Comparison of ENCODE assay signal across 10 cellular contexts in the genomic region with DNA sequence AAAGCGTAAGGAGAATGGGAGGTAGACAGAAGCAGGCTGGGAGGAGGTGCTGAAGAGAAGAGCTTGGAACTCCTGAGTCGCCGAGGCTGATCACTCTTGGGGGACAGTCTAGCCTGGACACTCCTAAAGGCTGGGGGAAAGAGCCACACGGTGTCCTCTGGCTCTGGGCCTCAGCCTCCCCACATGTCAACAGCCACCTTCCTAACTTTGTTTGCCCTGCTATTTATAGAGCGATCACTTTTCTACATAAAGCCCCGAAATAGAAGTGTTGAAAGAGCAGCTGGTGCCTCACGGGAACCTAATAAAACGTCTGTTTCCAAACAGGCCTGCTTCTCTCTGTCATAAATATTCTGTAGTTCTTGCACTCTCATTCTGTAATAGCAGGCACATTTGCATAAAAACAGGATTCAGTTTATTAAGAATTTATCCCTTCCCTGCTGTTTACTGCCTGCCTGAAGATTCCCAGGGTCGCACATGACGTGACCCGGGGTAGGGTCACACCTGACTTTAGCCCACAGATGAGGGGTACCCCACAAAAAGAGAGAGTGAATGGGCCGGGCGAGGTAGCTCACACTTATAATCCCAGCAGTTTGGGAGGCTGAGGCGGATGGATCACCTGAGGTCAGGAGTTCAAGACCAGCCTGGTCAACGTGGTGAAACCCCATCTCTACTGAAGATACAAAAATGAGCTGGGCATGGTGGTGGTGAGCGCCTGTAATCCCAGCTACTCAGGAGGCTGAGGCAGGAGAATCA.
DNase-seq lines count a peak whose midpoint lies in the region; ATAC-seq and TF ChIP-seq lines count a peak whose summit lies in the region.
"Had no signal": no experiment of that assay in that cellular context is flagged by ENCODE, and none has a peak within 500 bp of the region (broad histone marks: within the 10 kb centered on the region; RNA-seq: fewer than 3 reads in every experiment).

No MANE protein-coding gene starts in this region.

- no peaks in the 10 kb centered on the region for H3K27me3 Mint-ChIP-seq in activated CD4-positive, alpha-beta T cell treated with anti-CD3 and anti-CD28 coated beads for 36 hours

- intact Hi-C loops in left lung (cut with DNase I): no loop called here
- intact Hi-C loops in tibial artery (cut with DNase I; ENCODE audit: low total_unique reads): loop anchor here (5.0 kb wide), 3 partner anchors 56 to 304 kb away; partner anchors contain the start of gene IRF2BP2
- intact Hi-C loops in activated CD4-positive, alpha-beta T cell treated with anti-CD3 and anti-CD28 coated beads for 36 hours (cut with DNase I, micrococcal nuclease): no loop called here

- peak; percentile 59 for DNase-seq in NCI-H510A treated with DMSO at 0.1 percent for 48 hours (lab: John Stamatoyannopoulos, UW)
- no peak for DNase-seq in NCI-H510A (lab: John Stamatoyannopoulos, UW)
- DNase-seq in SHP77 (lab: John Stamatoyannopoulos, UW): peak; percentile 70 to 82
- DNase-seq in left lung: no peak
- DNase-seq in tibial artery: peak; percentile 66 to 84
- no peak for DNase-seq in NCI-H1105 (lab: John Stamatoyannopoulos, UW)
- no peak for DNase-seq in activated CD4-positive, alpha-beta T cell treated with anti-CD3 and anti-CD28 coated beads for 36 hours
- DNase-seq: ACHN; activated T-cell treated with anti-CD3 and anti-CD28 coated beads, Interleukin-2, amount 50 U/mL, for 1 hour had no signal

- H3K27ac ChIP-seq in left lung (no peak overlapping the region), tibial artery (peak overlapping the region; percentile 80 to 85)

- H3K9me3 Mint-ChIP-seq in activated CD4-positive, alpha-beta T cell treated with anti-CD3 and anti-CD28 coated beads for 36 hours (ENCODE audit: low read depth): peaks cover 1% of the 10 kb centered on the region

- ATAC-seq in left lung: peak; percentile 38
- no peak for ATAC-seq in HG03025 (IDR thresholded peaks at IDR 0.05; ENCODE audit: low FRiP score, unreplicated experiment)
- ATAC-seq in activated CD4-positive, alpha-beta T cell treated with anti-CD3 and anti-CD28 coated beads for 36 hours: no peak

- H3K4me3 Mint-ChIP-seq in activated CD4-positive, alpha-beta T cell treated with anti-CD3 and anti-CD28 coated beads for 36 hours: no peak overlapping the region

- POLR2A ChIA-PET in activated CD4-positive, alpha-beta T cell treated with anti-CD3 and anti-CD28 coated beads for 36 hours (lab: Charles Lee): no interaction called here

- H3K36me3 Mint-ChIP-seq in activated CD4-positive, alpha-beta T cell treated with anti-CD3 and anti-CD28 coated beads for 36 hours (ENCODE audit: low read depth): no peaks in the 10 kb centered on the region

- CTCF ChIA-PET in activated CD4-positive, alpha-beta T cell treated with anti-CD3 and anti-CD28 coated beads for 36 hours (lab: Charles Lee): interaction anchor here (0.6 kb wide), 1 partner anchor 699 kb away, joined by 4 read pairs; no protein-coding TSS in a partner anchor

- H3K36me3 ChIP-seq in left lung (no peaks in the 10 kb centered on the region), tibial artery (no peaks in the 10 kb centered on the region)

- peaks cover 20% of the 10 kb centered on the region for H3K4me1 Mint-ChIP-seq in activated CD4-positive, alpha-beta T cell treated with anti-CD3 and anti-CD28 coated beads for 36 hours

- H3K27ac Mint-ChIP-seq in activated CD4-positive, alpha-beta T cell treated with anti-CD3 and anti-CD28 coated beads for 36 hours: no peak overlapping the region

- no peak overlapping the region for H3K4me3 ChIP-seq in left lung
- H3K4me3 ChIP-seq in tibial artery: no peak overlapping the region

- no peaks in the 10 kb centered on the region for H3K27me3 ChIP-seq in left lung
- H3K27me3 ChIP-seq in tibial artery: no peaks in the 10 kb centered on the region

- H3K9me3 ChIP-seq in left lung (no peaks in the 10 kb centered on the region), tibial artery (no peaks in the 10 kb centered on the region)

- H3K4me1 ChIP-seq in left lung (peaks cover 28 to 73% of the 10 kb centered on the region in 2 donors), tibial artery (peaks cover 10 to 100% (median 85%) of the 10 kb centered on the region in 4 donors)

- TF ChIP-seq CTCF in left lung (IDR thresholded peaks at IDR 0.05) (no peak), tibial artery (IDR thresholded peaks at IDR 0.05) (no peak)

Comparison
In these comparisons a context has a peak if more than half of its experiments do, and no peak if none do; other contexts are left out.
1. DNase-seq: peak in NCI-H510A treated with DMSO at 0.1 percent for 48 hours (single experiment), SHP77 (2 of 2) and tibial artery (2 of 2); none in NCI-H510A (single experiment), left lung (0 of 2), NCI-H1105 (single experiment) and activated CD4-positive, alpha-beta T cell treated with anti-CD3 and anti-CD28 coated beads for 36 hours (single experiment).
2. H3K27ac ChIP-seq: peak in tibial artery (2 of 2); none in left lung (0 of 2).